1 cellular context compared by ENCODE assay signal in the genomic region with DNA sequence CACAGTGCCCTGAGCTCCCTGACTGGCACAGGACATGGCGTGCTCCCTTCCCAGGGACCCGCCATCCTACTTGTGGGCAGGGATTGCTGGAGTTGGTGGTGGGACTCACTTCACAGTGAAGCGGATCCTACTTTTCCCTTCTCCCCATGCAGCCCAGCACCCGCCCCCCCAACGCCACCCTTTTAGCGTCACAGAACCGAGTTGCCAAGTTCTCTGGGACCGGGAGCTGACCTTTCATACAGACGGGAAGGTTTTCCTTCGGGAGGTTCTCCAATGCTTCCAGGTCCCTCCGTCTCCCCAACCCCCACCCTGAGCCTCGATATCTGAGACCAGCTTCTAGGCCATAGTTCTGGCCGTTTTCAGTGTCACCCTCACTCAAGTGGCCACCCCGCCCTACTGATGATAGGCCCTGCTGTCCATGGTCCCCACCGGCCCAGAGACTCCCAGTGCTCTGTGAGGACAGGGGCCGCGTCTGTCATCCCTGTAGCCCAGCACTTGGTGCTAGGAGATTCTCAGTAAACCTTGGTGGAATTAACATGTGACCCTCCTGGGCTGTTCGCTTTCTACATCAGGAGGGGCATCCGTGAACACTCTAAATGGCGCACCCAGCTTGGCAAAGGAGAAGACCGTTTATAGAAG.
TF ChIP-seq lines count a peak whose summit lies in the region.

No MANE protein-coding gene starts in this region.

TF ChIP-seq in A549, 52 proteins besides CTCF, POLR2A, EP300 and RAD21:
- TF ChIP-seq REST (IDR thresholded peaks at IDR 0.05) = peak; percentile 72
- TF ChIP-seq, protein P1, sequence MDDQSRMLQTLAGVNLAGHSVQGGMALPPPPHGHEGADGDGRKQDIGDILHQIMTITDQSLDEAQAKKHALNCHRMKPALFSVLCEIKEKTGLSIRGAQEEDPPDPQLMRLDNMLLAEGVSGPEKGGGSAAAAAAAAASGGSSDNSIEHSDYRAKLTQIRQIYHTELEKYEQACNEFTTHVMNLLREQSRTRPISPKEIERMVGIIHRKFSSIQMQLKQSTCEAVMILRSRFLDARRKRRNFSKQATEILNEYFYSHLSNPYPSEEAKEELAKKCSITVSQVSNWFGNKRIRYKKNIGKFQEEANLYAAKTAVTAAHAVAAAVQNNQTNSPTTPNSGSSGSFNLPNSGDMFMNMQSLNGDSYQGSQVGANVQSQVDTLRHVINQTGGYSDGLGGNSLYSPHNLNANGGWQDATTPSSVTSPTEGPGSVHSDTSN (IDR thresholded peaks at IDR 0.05) = no peak
